ENCODE assay signal across 1 cellular context in genomic region chr3:44914936-44915335, GRCh38.
TF ChIP-seq lines count a peak whose summit lies in the region.

No MANE protein-coding gene starts in this region.

TF ChIP-seq in HepG2, 621 proteins besides CTCF, POLR2A, EP300 and RAD21 (continued from another document):
- TF ChIP-seq HMGA1 (CRISPR knock-in tag; conservative IDR thresholded peaks at IDR 0.05), result no peak
